8 cellular contexts compared by ENCODE assay signal in genomic region chr19:14406645-14407331, GRCh38. TPM values are rescaled to one million over a fixed set of nuclear protein-coding genes. Genes with fewer than 3 reads are reported as not detected.
A peak's percentile ranks its signal among the peaks of the same experiment; 100 is the strongest.
DNase-seq lines count a peak whose midpoint lies in the region; ATAC-seq and TF ChIP-seq lines count a peak whose summit lies in the region.

No MANE protein-coding gene starts in this region.

- no peak overlapping the region for H2BK12ac ChIP-seq in neuronal stem cell (ENCODE audit: low read length)

- H3K23ac ChIP-seq in neuronal stem cell (ENCODE audit: low read depth, low read length, poor library complexity) = no peak overlapping the region

- H3K4me1 Mint-ChIP-seq in CD8-positive, alpha-beta T cell (ENCODE audit: low read depth) = peaks cover 27% of the 10 kb centered on the region

- H2BK120ac ChIP-seq in neuronal stem cell (ENCODE audit: low read depth, low read length) = no peak overlapping the region

- no peak overlapping the region for H3K14ac ChIP-seq in neuronal stem cell (ENCODE audit: low read length)

- H3K27me3 Mint-ChIP-seq in CD8-positive, alpha-beta T cell (ENCODE audit: low read depth) = no peaks in the 10 kb centered on the region

- H2AFZ ChIP-seq in neuronal stem cell (ENCODE audit: low read length) = peak overlapping the region; percentile 66

- DNase-seq in CD8-positive, alpha-beta T cell = no peak
- DNase-seq in colonic mucosa = no peak
- DNase-seq in neuronal stem cell (ENCODE audit: low spot score) = no peak
- DNase-seq in NK-92 (lab: John Stamatoyannopoulos, UW; ENCODE audit: unreplicated experiment) = no peak
- no peak for DNase-seq in NCI-H2171 (lab: John Stamatoyannopoulos, UW)
- DNase-seq in NCI-H526 treated with DMSO at 0.1 percent for 48 hours (lab: John Stamatoyannopoulos, UW) = no peak

- WGBS in neuronal stem cell (ENCODE audit: extremely low coverage in 2 of 2, insufficient read length in 2 of 2, insufficient replicate concordance in 1 of 2), 2 donors = no CpG with 5 or more reads among the region's 26 CpGs

- no peak overlapping the region for H4K91ac ChIP-seq in neuronal stem cell (ENCODE audit: low read depth, low read length, poor library complexity)

- peak overlapping the region; percentile 54 for H2BK5ac ChIP-seq in neuronal stem cell (ENCODE audit: low read length)

- CTCF ChIA-PET in CD8-positive, alpha-beta T cell (lab: Charles Lee) = interaction anchor here (0.6 to 14.6 kb wide), 30 partner anchors 8 to 612 kb away, joined by 3 to 218 read pairs (median 6); partner anchors contain the start of genes ADGRE5, ASF1B, PKN1 and ZSWIM4

- no peaks in the 10 kb centered on the region for H3K9me3 Mint-ChIP-seq in CD8-positive, alpha-beta T cell

- H3K36me3 Mint-ChIP-seq in CD8-positive, alpha-beta T cell = peaks cover 88% of the 10 kb centered on the region

- H3K4me1 ChIP-seq in CD8-positive, alpha-beta T cell (ENCODE audit: insufficient read depth, low read length) = peaks cover 41% of the 10 kb centered on the region
- H3K4me1 ChIP-seq in HUES6 (ENCODE audit: control insufficient read depth, insufficient read depth, low read length) (peaks cover 12% of the 10 kb centered on the region), colonic mucosa (peaks cover 11% of the 10 kb centered on the region), neuronal stem cell (ENCODE audit: control insufficient read depth in 2 of 2, insufficient read depth in 1 of 2, low read depth in 1 of 2, low read length in 2 of 2) (peaks cover 3 to 7% of the 10 kb centered on the region in 2 donors)

- H3K27ac Mint-ChIP-seq in CD8-positive, alpha-beta T cell = peak overlapping the region; percentile 60

- peaks cover 7% of the 10 kb centered on the region for H3K79me1 ChIP-seq in neuronal stem cell (ENCODE audit: low read depth, low read length)

- no peak overlapping the region for H3K27ac ChIP-seq in CD8-positive, alpha-beta T cell (ENCODE audit: low read depth, low read length)
- no peak overlapping the region for H3K27ac ChIP-seq in HUES6 (ENCODE audit: low read depth, low read length)
- H3K27ac ChIP-seq in colonic mucosa = peak overlapping the region; percentile 51
- peak overlapping the region; percentile 70 for H3K27ac ChIP-seq in neuronal stem cell (replicated peaks; ENCODE audit: low read length)

- ATAC-seq in CD8-positive, alpha-beta T cell = no peak
- no peak for ATAC-seq in GM21390 (IDR thresholded peaks at IDR 0.05; ENCODE audit: unreplicated experiment)

- no peak overlapping the region for H3K4me3 ChIP-seq in CD8-positive, alpha-beta T cell (ENCODE audit: low read depth, low read length)
- H3K4me3 ChIP-seq in HUES6 (ENCODE audit: low read depth, low read length) (peak overlapping the region; percentile 20; the same call in 1 of the 2 replicates), colonic mucosa (no peak overlapping the region), neuronal stem cell (ENCODE audit: low read length in 2 of 2) (no peak overlapping the region)

- H3K4me3 Mint-ChIP-seq in CD8-positive, alpha-beta T cell = no peak overlapping the region

- no peaks in the 10 kb centered on the region for H3K9me3 ChIP-seq in CD8-positive, alpha-beta T cell (ENCODE audit: low read length)
- H3K9me3 ChIP-seq in HUES6 (ENCODE audit: control insufficient read depth, insufficient read depth, low read depth, low read length) (no peaks in the 10 kb centered on the region), colonic mucosa (no peaks in the 10 kb centered on the region), neuronal stem cell (replicated peaks in 1 of 2; ENCODE audit: control insufficient read depth in 2 of 2, insufficient read depth in 1 of 2, low read depth in 1 of 2, low read length in 2 of 2) (peaks cover 0 to under 1% of the 10 kb centered on the region in 2 donors)

- intact Hi-C loops in CD8-positive, alpha-beta T cell (cut with DNase I, micrococcal nuclease) = loop anchor here (1.0 to 2.0 kb wide), 7 partner anchors 24 to 526 kb away; partner anchors contain the start of gene ASF1B (in 1 of the 2)
- intact Hi-C loops in colonic mucosa (cut with DNase I) = no loop called here

- H3K27me3 ChIP-seq in CD8-positive, alpha-beta T cell (ENCODE audit: insufficient read depth, low read length) = no peaks in the 10 kb centered on the region
- H3K27me3 ChIP-seq in HUES6 (ENCODE audit: control insufficient read depth, insufficient read depth, low read length) = no peaks in the 10 kb centered on the region
- no peaks in the 10 kb centered on the region for H3K27me3 ChIP-seq in colonic mucosa
- H3K27me3 ChIP-seq in neuronal stem cell (ENCODE audit: control insufficient read depth in 3 of 3, insufficient read depth in 3 of 3, low read depth in 1 of 3, low read length in 3 of 3) = peaks cover 0 to 3% (median 0%) of the 10 kb centered on the region in 3 experiments

- no peak overlapping the region for H3K4ac ChIP-seq in neuronal stem cell (ENCODE audit: low read length)

- peak overlapping the region; percentile 36 for H2AK5ac ChIP-seq in neuronal stem cell (ENCODE audit: low read depth, low read length)

- H3K9ac ChIP-seq in HUES6 (ENCODE audit: low read length) (peak overlapping the region; percentile 43), colonic mucosa (ENCODE audit: low read depth in 2 of 2, low read length in 2 of 2) (peak overlapping the region in 1 of 2 donors; percentile 40), neuronal stem cell (ENCODE audit: low read depth, low read length, poor library complexity) (peak overlapping the region; percentile 82)

- no peak for TF ChIP-seq CTCF in CD8-positive, alpha-beta T cell (IDR thresholded peaks at IDR 0.05)
- no peak for TF ChIP-seq CTCF in colonic mucosa (IDR thresholded peaks at IDR 0.05)

- H3K36me3 ChIP-seq in CD8-positive, alpha-beta T cell (ENCODE audit: insufficient read depth, low read length) = peaks cover 86% of the 10 kb centered on the region
- H3K36me3 ChIP-seq in HUES6 (ENCODE audit: control insufficient read depth, insufficient read depth, low read length) (peaks cover 56% of the 10 kb centered on the region), colonic mucosa (peaks cover 25% of the 10 kb centered on the region), neuronal stem cell (replicated peaks in 1 of 2; ENCODE audit: control insufficient read depth in 2 of 2, insufficient read depth in 2 of 2, low read length in 2 of 2) (peaks cover 45 to 55% of the 10 kb centered on the region in 2 donors)

- H2BK15ac ChIP-seq in neuronal stem cell (ENCODE audit: low read length) = peak overlapping the region; percentile 93

- H3K4me2 ChIP-seq in neuronal stem cell (ENCODE audit: insufficient read depth, low read length, poor library complexity, severe bottlenecking) = no peak overlapping the region

- POLR2A ChIA-PET in CD8-positive, alpha-beta T cell (lab: Charles Lee) = interaction anchor here (0.7 to 3.8 kb wide), 12 partner anchors 10 to 66 kb away, joined by 3 to 15 read pairs (median 3); partner anchors contain the start of gene PKN1

- no peak overlapping the region for H3K18ac ChIP-seq in neuronal stem cell (ENCODE audit: low read length)

- peak overlapping the region; percentile 98 for H4K8ac ChIP-seq in neuronal stem cell (ENCODE audit: low read depth, low read length)

RNA-seq across cellular contexts. Expression of gene DDX39A, which starts 12.4 kb away (rescaled TPM):
- 100 to 1,000 TPM; 342 to 372 TPM for total RNA-seq in CD8-positive, alpha-beta T cell
- 100 to 1,000 TPM in 1 of 2 donors, 10 to 100 TPM in 1; 55.2 to 160 TPM for total RNA-seq in colonic mucosa
- 75.6 TPM for polyA plus RNA-seq in neuronal stem cell (2013, experiment 1 of 2)
- polyA plus RNA-seq in neuronal stem cell (2013, experiment 2 of 2) = 76.2 TPM

RNA-seq across cellular contexts. Expression of gene ADGRE5, which starts 25.5 kb away (rescaled TPM):
- 100 to 1,000 TPM; 822 to 834 TPM for total RNA-seq in CD8-positive, alpha-beta T cell
- total RNA-seq in colonic mucosa = 100 to 1,000 TPM; 133 to 175 TPM
- polyA plus RNA-seq in neuronal stem cell (2013, experiment 1 of 2) = 0.74 TPM
- 0.72 TPM for polyA plus RNA-seq in neuronal stem cell (2013, experiment 2 of 2)

RNA-seq across cellular contexts. Expression of gene PKN1, which starts 26.3 kb away (rescaled TPM):
- total RNA-seq in CD8-positive, alpha-beta T cell = 100 to 1,000 TPM; 152 to 158 TPM
- 10 to 100 TPM; 35.9 to 37.5 TPM for total RNA-seq in colonic mucosa
- polyA plus RNA-seq in neuronal stem cell (2013, experiment 1 of 2) = 70.0 TPM
- 68.8 TPM for polyA plus RNA-seq in neuronal stem cell (2013, experiment 2 of 2)

Comparison
In these comparisons a context has a peak if more than half of its experiments do, and no peak if none do; other contexts are left out.
1. H3K27ac ChIP-seq: peak in colonic mucosa (single experiment) and neuronal stem cell (single experiment); none in CD8-positive, alpha-beta T cell (single experiment) and HUES6 (single experiment).
2. RNA of gene ADGRE5, which starts 25.5 kb away (total RNA-seq): 822 to 834 TPM in CD8-positive, alpha-beta T cell; 133 to 175 TPM in colonic mucosa; every median in the first group is over 4 times any median in the second.